22 cellular contexts compared by ENCODE assay signal in the genomic region with DNA sequence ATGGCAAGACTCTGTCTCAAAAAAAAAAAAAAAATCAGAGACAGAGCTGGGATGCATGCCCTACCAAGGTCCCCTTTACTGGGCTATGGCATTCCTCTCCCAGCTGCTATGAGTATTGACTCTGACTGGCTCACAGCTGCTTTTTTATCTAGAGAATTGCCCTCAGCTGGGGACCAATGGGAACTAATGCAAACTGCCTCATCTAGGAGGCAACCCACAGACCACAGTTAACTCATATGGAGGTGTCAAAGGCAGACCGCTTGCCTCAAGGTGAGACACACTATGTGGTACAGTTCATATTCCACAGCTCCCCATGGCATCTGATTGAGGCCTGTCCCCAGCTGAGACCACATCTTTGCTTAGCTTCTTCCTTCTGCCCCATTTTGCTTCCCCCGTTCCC.
DNase-seq lines count a peak whose midpoint lies in the region; ATAC-seq and TF ChIP-seq lines count a peak whose summit lies in the region.
"Had no signal": no experiment of that assay in that cellular context is flagged by ENCODE, and none has a peak within 500 bp of the region (broad histone marks: within the 10 kb centered on the region; RNA-seq: fewer than 3 reads in every experiment).

No MANE protein-coding gene starts in this region.

- TF ChIP-seq CTCF in Peyer's patch (IDR thresholded peaks at IDR 0.05) = no peak

- H3K4me1 Mint-ChIP-seq in activated CD8-positive, alpha-beta T cell treated with anti-CD3 and anti-CD28 coated beads, Interleukin-2, amount 10 ng/mL, durations not matched to agents 7 days and 5 days (ENCODE audit: low read depth) = peaks cover 44% of the 10 kb centered on the region
- H3K4me1 Mint-ChIP-seq in stimulated activated naive CD8-positive, alpha-beta T cell treated with anti-CD3 and anti-CD28 coated beads, Interleukin-15, amount 100 ng/mL, for 72 hours = peaks cover 57% of the 10 kb centered on the region
- H3K4me1 Mint-ChIP-seq: neural crest cell had no signal

- no peak overlapping the region for H3K27ac ChIP-seq in Peyer's patch
- H3K27ac ChIP-seq: dorsolateral prefrontal cortex, left ventricle myocardium inferior, thyroid gland had no signal

- DNase-seq in activated naive CD4-positive, alpha-beta T cell treated with anti-CD3 and anti-CD28 coated beads, Interleukin-2, amount 50 U/mL, for 72 hours (ENCODE audit: low spot score in 2 of 2) = no peak
- no peak for DNase-seq in activated naive CD4-positive, alpha-beta T cell treated with anti-CD3 and anti-CD28 coated beads, Interleukin-2, amount 50 U/mL, for 16 hours
- peak; percentile 59 for DNase-seq in activated CD8-positive, alpha-beta T cell treated with anti-CD3 and anti-CD28 coated beads, Interleukin-2, amount 10 ng/mL, durations not matched to agents 7 days and 5 days
- DNase-seq in iPS-NIHi7 (ENCODE audit: extremely low spot score) = peak; percentile 48
- peak; percentile 12 to 67 for DNase-seq in stimulated activated naive CD8-positive, alpha-beta T cell treated with anti-CD3 and anti-CD28 coated beads, Interleukin-15, amount 100 ng/mL, for 72 hours
- DNase-seq in Peyer's patch = no peak
- DNase-seq: activated CD4-positive, alpha-beta T cell treated with anti-CD3 and anti-CD28 coated beads, Interleukin-2, amount 50 U/mL, for 1 hour; dorsolateral prefrontal cortex; H7; head of caudate nucleus; KG1; left ventricle myocardium inferior; midbrain; NCI-H2171; NCI-H526; RPMI8226; stimulated activated naive CD4-positive, alpha-beta T cell; T-helper 17 cell; thyroid gland had no signal

- no peaks in the 10 kb centered on the region for H3K9me3 ChIP-seq in Peyer's patch
- H3K9me3 ChIP-seq: left ventricle myocardium inferior, thyroid gland had no signal

- no peak for TF ChIP-seq POLR2A in Peyer's patch (IDR thresholded peaks at IDR 0.05)

- H3K27me3 Mint-ChIP-seq in activated CD8-positive, alpha-beta T cell treated with anti-CD3 and anti-CD28 coated beads, Interleukin-2, amount 10 ng/mL, durations not matched to agents 7 days and 5 days (ENCODE audit: low read depth) = no peaks in the 10 kb centered on the region
- H3K27me3 Mint-ChIP-seq in stimulated activated naive CD8-positive, alpha-beta T cell treated with anti-CD3 and anti-CD28 coated beads, Interleukin-15, amount 100 ng/mL, for 72 hours = no peaks in the 10 kb centered on the region
- H3K27me3 Mint-ChIP-seq: T-helper 17 cell had no signal

- H3K9me3 Mint-ChIP-seq in activated naive CD4-positive, alpha-beta T cell treated with anti-CD3 and anti-CD28 coated beads, Interleukin-2, amount 50 U/mL, for 72 hours = peaks cover 0 to 9% of the 10 kb centered on the region in 2 donors
- peaks cover 11% of the 10 kb centered on the region for H3K9me3 Mint-ChIP-seq in activated CD8-positive, alpha-beta T cell treated with anti-CD3 and anti-CD28 coated beads, Interleukin-2, amount 10 ng/mL, durations not matched to agents 7 days and 5 days (ENCODE audit: insufficient read depth)
- H3K9me3 Mint-ChIP-seq in stimulated activated naive CD8-positive, alpha-beta T cell treated with anti-CD3 and anti-CD28 coated beads, Interleukin-15, amount 100 ng/mL, for 72 hours = peaks cover 0 to 5% of the 10 kb centered on the region in 2 donors
- H3K9me3 Mint-ChIP-seq: neural crest cell had no signal

- H3K36me3 Mint-ChIP-seq in activated naive CD4-positive, alpha-beta T cell treated with anti-CD3 and anti-CD28 coated beads, Interleukin-2, amount 50 U/mL, for 72 hours = peaks cover 0 to 10% of the 10 kb centered on the region in 2 donors
- peaks cover 14% of the 10 kb centered on the region for H3K36me3 Mint-ChIP-seq in activated CD8-positive, alpha-beta T cell treated with anti-CD3 and anti-CD28 coated beads, Interleukin-2, amount 10 ng/mL, durations not matched to agents 7 days and 5 days (ENCODE audit: low read depth)

- no peak overlapping the region for H3K4me3 Mint-ChIP-seq in activated CD8-positive, alpha-beta T cell treated with anti-CD3 and anti-CD28 coated beads, Interleukin-2, amount 10 ng/mL, durations not matched to agents 7 days and 5 days
- H3K4me3 Mint-ChIP-seq in stimulated activated naive CD8-positive, alpha-beta T cell treated with anti-CD3 and anti-CD28 coated beads, Interleukin-15, amount 100 ng/mL, for 72 hours = no peak overlapping the region
- H3K4me3 Mint-ChIP-seq: neural crest cell, T-helper 17 cell had no signal

- H3K4me3 ChIP-seq in Peyer's patch = no peak overlapping the region
- H3K4me3 ChIP-seq: dorsolateral prefrontal cortex, left ventricle myocardium inferior, thyroid gland had no signal

- H3K36me3 ChIP-seq in Peyer's patch = no peaks in the 10 kb centered on the region
- H3K36me3 ChIP-seq: left ventricle myocardium inferior, thyroid gland had no signal

- POLR2A ChIA-PET in activated CD8-positive, alpha-beta T cell treated with anti-CD3 and anti-CD28 coated beads, Interleukin-2, amount 10 ng/mL, durations not matched to agents 7 days and 5 days (lab: Charles Lee) = interaction anchor here (0.5 to 1.5 kb wide), 4 partner anchors 183 to 446 kb away, joined by 3 to 6 read pairs (median 4); a partner anchor contains a TSS

- CTCF ChIA-PET in activated CD8-positive, alpha-beta T cell treated with anti-CD3 and anti-CD28 coated beads, Interleukin-2, amount 10 ng/mL, durations not matched to agents 7 days and 5 days (lab: Charles Lee) = interaction anchor here (0.6 to 2.7 kb wide), 5 partner anchors 9 to 444 kb away, joined by 3 to 11 read pairs (median 3); a partner anchor contains a TSS

- H3K27ac Mint-ChIP-seq in activated naive CD4-positive, alpha-beta T cell treated with anti-CD3 and anti-CD28 coated beads, Interleukin-2, amount 50 U/mL, for 72 hours = no peak overlapping the region
- H3K27ac Mint-ChIP-seq in activated CD8-positive, alpha-beta T cell treated with anti-CD3 and anti-CD28 coated beads, Interleukin-2, amount 10 ng/mL, durations not matched to agents 7 days and 5 days = no peak overlapping the region
- H3K27ac Mint-ChIP-seq in stimulated activated naive CD8-positive, alpha-beta T cell treated with anti-CD3 and anti-CD28 coated beads, Interleukin-15, amount 100 ng/mL, for 72 hours = no peak overlapping the region
- H3K27ac Mint-ChIP-seq: T-helper 17 cell had no signal

- no peaks in the 10 kb centered on the region for H3K27me3 ChIP-seq in Peyer's patch
- H3K27me3 ChIP-seq: thyroid gland had no signal

- peak; percentile 71 to 81 for ATAC-seq in activated naive CD4-positive, alpha-beta T cell treated with anti-CD3 and anti-CD28 coated beads, Interleukin-2, amount 50 U/mL, for 72 hours
- peak; percentile 84 for ATAC-seq in activated CD8-positive, alpha-beta T cell treated with anti-CD3 and anti-CD28 coated beads, Interleukin-2, amount 10 ng/mL, durations not matched to agents 7 days and 5 days
- ATAC-seq in stimulated activated naive CD8-positive, alpha-beta T cell treated with anti-CD3 and anti-CD28 coated beads, Interleukin-15, amount 100 ng/mL, for 72 hours = peak; percentile 99
- ATAC-seq in HG03354 (IDR thresholded peaks at IDR 0.05; ENCODE audit: poor library complexity, severe bottlenecking, unreplicated experiment) (no peak), HG02938 (IDR thresholded peaks at IDR 0.05; ENCODE audit: unreplicated experiment) (no peak)
- ATAC-seq: T-helper 17 cell had no signal

- no peaks in the 10 kb centered on the region for H3K4me1 ChIP-seq in Peyer's patch
- H3K4me1 ChIP-seq: left ventricle myocardium inferior, thyroid gland had no signal

Comparison
In these comparisons a context has a peak if more than half of its experiments do, and no peak if none do; other contexts are left out.
1. ATAC-seq: peak in activated naive CD4-positive, alpha-beta T cell treated with anti-CD3 and anti-CD28 coated beads, Interleukin-2, amount 50 U/mL, for 72 hours (2 of 2), activated CD8-positive, alpha-beta T cell treated with anti-CD3 and anti-CD28 coated beads, Interleukin-2, amount 10 ng/mL, durations not matched to agents 7 days and 5 days (single experiment) and stimulated activated naive CD8-positive, alpha-beta T cell treated with anti-CD3 and anti-CD28 coated beads, Interleukin-15, amount 100 ng/mL, for 72 hours (single experiment); none in HG03354 (single experiment) and HG02938 (single experiment).
2. DNase-seq: peak in activated CD8-positive, alpha-beta T cell treated with anti-CD3 and anti-CD28 coated beads, Interleukin-2, amount 10 ng/mL, durations not matched to agents 7 days and 5 days (single experiment), iPS-NIHi7 (single experiment) and stimulated activated naive CD8-positive, alpha-beta T cell treated with anti-CD3 and anti-CD28 coated beads, Interleukin-15, amount 100 ng/mL, for 72 hours (2 of 2); none in activated naive CD4-positive, alpha-beta T cell treated with anti-CD3 and anti-CD28 coated beads, Interleukin-2, amount 50 U/mL, for 72 hours (0 of 2), activated naive CD4-positive, alpha-beta T cell treated with anti-CD3 and anti-CD28 coated beads, Interleukin-2, amount 50 U/mL, for 16 hours (single experiment) and Peyer's patch (0 of 3).